1 cellular context compared by ENCODE assay signal in the genomic region with DNA sequence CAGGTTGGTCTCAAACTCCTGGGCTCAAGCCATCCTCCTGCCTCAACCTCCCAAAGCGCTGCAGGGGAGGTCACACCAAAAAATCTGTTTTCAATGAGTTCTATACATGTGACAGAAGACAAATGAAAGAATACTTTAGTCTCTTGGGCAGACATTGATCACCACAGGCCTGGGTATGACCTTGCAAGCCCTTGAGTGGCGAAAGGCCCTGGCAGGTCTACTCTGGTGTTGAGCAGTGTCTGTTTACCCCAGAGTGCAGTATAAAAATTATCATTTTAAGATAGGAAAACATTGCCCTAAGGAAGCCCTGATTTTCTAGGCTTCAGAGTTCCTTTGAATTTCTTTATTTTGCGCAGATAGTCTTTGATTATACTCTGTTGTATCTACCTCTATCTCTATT.
TF ChIP-seq lines count a peak whose summit lies in the region.

No MANE protein-coding gene starts in this region.

TF ChIP-seq in GM23338, 12 proteins besides CTCF, POLR2A, EP300 and RAD21 (continued from another document):
- TF ChIP-seq, protein P1, sequence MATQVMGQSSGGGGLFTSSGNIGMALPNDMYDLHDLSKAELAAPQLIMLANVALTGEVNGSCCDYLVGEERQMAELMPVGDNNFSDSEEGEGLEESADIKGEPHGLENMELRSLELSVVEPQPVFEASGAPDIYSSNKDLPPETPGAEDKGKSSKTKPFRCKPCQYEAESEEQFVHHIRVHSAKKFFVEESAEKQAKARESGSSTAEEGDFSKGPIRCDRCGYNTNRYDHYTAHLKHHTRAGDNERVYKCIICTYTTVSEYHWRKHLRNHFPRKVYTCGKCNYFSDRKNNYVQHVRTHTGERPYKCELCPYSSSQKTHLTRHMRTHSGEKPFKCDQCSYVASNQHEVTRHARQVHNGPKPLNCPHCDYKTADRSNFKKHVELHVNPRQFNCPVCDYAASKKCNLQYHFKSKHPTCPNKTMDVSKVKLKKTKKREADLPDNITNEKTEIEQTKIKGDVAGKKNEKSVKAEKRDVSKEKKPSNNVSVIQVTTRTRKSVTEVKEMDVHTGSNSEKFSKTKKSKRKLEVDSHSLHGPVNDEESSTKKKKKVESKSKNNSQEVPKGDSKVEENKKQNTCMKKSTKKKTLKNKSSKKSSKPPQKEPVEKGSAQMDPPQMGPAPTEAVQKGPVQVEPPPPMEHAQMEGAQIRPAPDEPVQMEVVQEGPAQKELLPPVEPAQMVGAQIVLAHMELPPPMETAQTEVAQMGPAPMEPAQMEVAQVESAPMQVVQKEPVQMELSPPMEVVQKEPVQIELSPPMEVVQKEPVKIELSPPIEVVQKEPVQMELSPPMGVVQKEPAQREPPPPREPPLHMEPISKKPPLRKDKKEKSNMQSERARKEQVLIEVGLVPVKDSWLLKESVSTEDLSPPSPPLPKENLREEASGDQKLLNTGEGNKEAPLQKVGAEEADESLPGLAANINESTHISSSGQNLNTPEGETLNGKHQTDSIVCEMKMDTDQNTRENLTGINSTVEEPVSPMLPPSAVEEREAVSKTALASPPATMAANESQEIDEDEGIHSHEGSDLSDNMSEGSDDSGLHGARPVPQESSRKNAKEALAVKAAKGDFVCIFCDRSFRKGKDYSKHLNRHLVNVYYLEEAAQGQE (IDR thresholded peaks at IDR 0.05; ENCODE audit: unreplicated experiment) = no peak
- TF ChIP-seq EZH2phosphoT487 (IDR thresholded peaks at IDR 0.05; ENCODE audit: unreplicated experiment) = no peak
- no peak for TF ChIP-seq CREB1 (CRISPR knock-in tag; IDR thresholded peaks at IDR 0.05; ENCODE audit: low read depth)
- no peak for TF ChIP-seq JUNB (IDR thresholded peaks at IDR 0.05; ENCODE audit: unreplicated experiment)
- no peak for TF ChIP-seq EZH2 (IDR thresholded peaks at IDR 0.05; ENCODE audit: low read depth, unreplicated experiment)
- TF ChIP-seq ZNF114 (CRISPR knock-in tag; IDR thresholded peaks at IDR 0.05) = no peak
- TF ChIP-seq NANOG (IDR thresholded peaks at IDR 0.05; ENCODE audit: borderline replicate concordance) = no peak
- TF ChIP-seq, protein P2, sequence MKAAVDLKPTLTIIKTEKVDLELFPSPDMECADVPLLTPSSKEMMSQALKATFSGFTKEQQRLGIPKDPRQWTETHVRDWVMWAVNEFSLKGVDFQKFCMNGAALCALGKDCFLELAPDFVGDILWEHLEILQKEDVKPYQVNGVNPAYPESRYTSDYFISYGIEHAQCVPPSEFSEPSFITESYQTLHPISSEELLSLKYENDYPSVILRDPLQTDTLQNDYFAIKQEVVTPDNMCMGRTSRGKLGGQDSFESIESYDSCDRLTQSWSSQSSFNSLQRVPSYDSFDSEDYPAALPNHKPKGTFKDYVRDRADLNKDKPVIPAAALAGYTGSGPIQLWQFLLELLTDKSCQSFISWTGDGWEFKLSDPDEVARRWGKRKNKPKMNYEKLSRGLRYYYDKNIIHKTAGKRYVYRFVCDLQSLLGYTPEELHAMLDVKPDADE (IDR thresholded peaks at IDR 0.05) = no peak
- no peak for TF ChIP-seq STAT1 (IDR thresholded peaks at IDR 0.05; ENCODE audit: unreplicated experiment)
